1 cellular context compared by ENCODE assay signal in the genomic region with DNA sequence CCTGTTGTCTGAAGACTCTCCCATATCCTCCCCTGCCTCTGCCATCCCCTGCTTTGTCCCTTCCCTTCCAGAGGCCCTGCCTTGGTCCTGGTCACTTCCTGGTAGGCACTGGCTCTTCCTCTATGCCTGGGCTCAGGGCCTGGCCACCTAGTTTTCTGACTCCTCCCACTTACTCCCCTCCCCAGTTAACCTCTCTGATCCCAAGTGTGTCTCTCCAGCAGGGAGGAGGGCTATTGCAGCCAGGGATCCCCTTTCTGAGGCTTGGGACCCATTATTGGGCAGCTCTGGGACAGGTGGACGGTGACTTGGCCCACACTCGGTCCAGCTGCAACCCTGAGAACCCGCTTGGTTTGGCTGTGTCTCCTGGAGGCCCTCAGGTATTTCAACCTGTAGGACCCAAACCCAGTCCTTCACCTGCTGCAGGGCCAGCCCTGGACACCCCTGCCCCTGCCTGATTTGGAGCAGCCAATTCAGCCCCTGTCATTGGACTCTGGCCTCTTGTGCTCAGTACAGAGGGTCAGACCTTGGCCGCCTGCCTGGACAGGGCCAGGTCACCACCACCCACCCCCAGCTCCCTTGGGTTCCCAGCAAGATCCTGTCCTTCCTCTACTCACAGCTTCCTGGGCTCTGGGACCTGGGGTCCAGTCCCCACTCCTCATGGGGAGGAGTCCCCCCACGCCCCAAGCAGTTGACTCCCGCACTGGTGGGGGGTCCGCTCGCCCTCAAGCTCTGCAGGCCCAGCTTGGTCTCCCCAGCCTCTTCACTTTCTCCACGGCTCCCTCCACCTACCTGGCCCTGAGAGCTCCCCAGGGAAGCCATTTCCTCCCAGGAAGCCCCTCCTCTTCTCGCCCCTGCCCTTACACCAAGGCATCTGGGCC.
TF ChIP-seq lines count a peak whose summit lies in the region.

No MANE protein-coding gene starts in this region.

TF ChIP-seq in HepG2, 621 proteins besides CTCF, POLR2A, EP300 and RAD21 (continued from another document and continues in another):
- TF ChIP-seq, protein P1, sequence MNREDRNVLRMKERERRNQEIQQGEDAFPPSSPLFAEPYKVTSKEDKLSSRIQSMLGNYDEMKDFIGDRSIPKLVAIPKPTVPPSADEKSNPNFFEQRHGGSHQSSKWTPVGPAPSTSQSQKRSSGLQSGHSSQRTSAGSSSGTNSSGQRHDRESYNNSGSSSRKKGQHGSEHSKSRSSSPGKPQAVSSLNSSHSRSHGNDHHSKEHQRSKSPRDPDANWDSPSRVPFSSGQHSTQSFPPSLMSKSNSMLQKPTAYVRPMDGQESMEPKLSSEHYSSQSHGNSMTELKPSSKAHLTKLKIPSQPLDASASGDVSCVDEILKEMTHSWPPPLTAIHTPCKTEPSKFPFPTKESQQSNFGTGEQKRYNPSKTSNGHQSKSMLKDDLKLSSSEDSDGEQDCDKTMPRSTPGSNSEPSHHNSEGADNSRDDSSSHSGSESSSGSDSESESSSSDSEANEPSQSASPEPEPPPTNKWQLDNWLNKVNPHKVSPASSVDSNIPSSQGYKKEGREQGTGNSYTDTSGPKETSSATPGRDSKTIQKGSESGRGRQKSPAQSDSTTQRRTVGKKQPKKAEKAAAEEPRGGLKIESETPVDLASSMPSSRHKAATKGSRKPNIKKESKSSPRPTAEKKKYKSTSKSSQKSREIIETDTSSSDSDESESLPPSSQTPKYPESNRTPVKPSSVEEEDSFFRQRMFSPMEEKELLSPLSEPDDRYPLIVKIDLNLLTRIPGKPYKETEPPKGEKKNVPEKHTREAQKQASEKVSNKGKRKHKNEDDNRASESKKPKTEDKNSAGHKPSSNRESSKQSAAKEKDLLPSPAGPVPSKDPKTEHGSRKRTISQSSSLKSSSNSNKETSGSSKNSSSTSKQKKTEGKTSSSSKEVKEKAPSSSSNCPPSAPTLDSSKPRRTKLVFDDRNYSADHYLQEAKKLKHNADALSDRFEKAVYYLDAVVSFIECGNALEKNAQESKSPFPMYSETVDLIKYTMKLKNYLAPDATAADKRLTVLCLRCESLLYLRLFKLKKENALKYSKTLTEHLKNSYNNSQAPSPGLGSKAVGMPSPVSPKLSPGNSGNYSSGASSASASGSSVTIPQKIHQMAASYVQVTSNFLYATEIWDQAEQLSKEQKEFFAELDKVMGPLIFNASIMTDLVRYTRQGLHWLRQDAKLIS (CRISPR knock-in tag; IDR thresholded peaks at IDR 0.05): no peak
- TF ChIP-seq TSC22D2 (CRISPR knock-in tag; IDR thresholded peaks at IDR 0.05; ENCODE audit: borderline replicate concordance) (0 out of 2 replicates have a peak, but pooled peaks have one; percentile 22), RFX5 (IDR thresholded peaks at IDR 0.05; ENCODE audit: low read depth, low read length) (no peak), SIN3A (IDR thresholded peaks at IDR 0.05; ENCODE audit: borderline replicate concordance, low read depth, low read length) (0 out of 2 replicates have a peak, but pooled peaks have one; percentile 37), ZSCAN29 (CRISPR knock-in tag; conservative IDR thresholded peaks at IDR 0.05) (no peak), RXRB (CRISPR knock-in tag; IDR thresholded peaks at IDR 0.05; ENCODE audit: borderline replicate concordance) (peak; percentile 28; the same call in 1 of the 2 replicates), BCL3 (CRISPR knock-in tag; IDR thresholded peaks at IDR 0.05) (no peak), POGZ (CRISPR knock-in tag; IDR thresholded peaks at IDR 0.05) (no peak), SAP130 (CRISPR knock-in tag; IDR thresholded peaks at IDR 0.05; ENCODE audit: low read depth) (peak; percentile 65), ZNF263 (CRISPR knock-in tag; IDR thresholded peaks at IDR 0.05) (0 out of 2 replicates have a peak, but pooled peaks have one; percentile 25), ZNF232 (CRISPR knock-in tag; IDR thresholded peaks at IDR 0.05; ENCODE audit: borderline replicate concordance) (no peak), NCOA1 (CRISPR knock-in tag; IDR thresholded peaks at IDR 0.05) (0 out of 2 replicates have a peak, but pooled peaks have one; percentile 51), FOXC1 (CRISPR knock-in tag; IDR thresholded peaks at IDR 0.05; ENCODE audit: borderline replicate concordance) (no peak), MBNL3 (CRISPR knock-in tag; conservative IDR thresholded peaks at IDR 0.05) (no peak), BRD4 (CRISPR knock-in tag; IDR thresholded peaks at IDR 0.05) (no peak), JARID2 (CRISPR knock-in tag; IDR thresholded peaks at IDR 0.05; ENCODE audit: insufficient replicate concordance) (peak; percentile 49), ZMYM4 (CRISPR knock-in tag; IDR thresholded peaks at IDR 0.05) (peak; percentile 9; the same call in 1 of the 2 replicates), CENPBD1 (CRISPR knock-in tag; IDR thresholded peaks at IDR 0.05; ENCODE audit: borderline replicate concordance, low read depth) (no peak), JUN (CRISPR knock-in tag; IDR thresholded peaks at IDR 0.05) (0 out of 2 replicates have a peak, but pooled peaks have one; percentile 21), MTA1 (CRISPR knock-in tag; IDR thresholded peaks at IDR 0.05; ENCODE audit: borderline replicate concordance) (no peak), SPEN (CRISPR knock-in tag; IDR thresholded peaks at IDR 0.05; ENCODE audit: low read depth) (peak; percentile 37; the same call in 1 of the 2 replicates), ZNF552 (CRISPR knock-in tag; IDR thresholded peaks at IDR 0.05; ENCODE audit: borderline replicate concordance) (no peak), ZNF256 (CRISPR knock-in tag; conservative IDR thresholded peaks at IDR 0.05) (no peak), GABPB1 (CRISPR knock-in tag; IDR thresholded peaks at IDR 0.05) (no peak), ELK4 (CRISPR knock-in tag; IDR thresholded peaks at IDR 0.05; ENCODE audit: borderline replicate concordance) (no peak), YEATS2 (CRISPR knock-in tag; IDR thresholded peaks at IDR 0.05; ENCODE audit: borderline replicate concordance) (no peak), MTA3 (CRISPR knock-in tag; IDR thresholded peaks at IDR 0.05) (no peak), ZBTB7B (CRISPR knock-in tag; IDR thresholded peaks at IDR 0.05) (peak; percentile 47; the same call in 1 of the 2 replicates), MAFF (IDR thresholded peaks at IDR 0.05; ENCODE audit: low read depth, low read length) (no peak), HDAC1 (CRISPR knock-in tag; IDR thresholded peaks at IDR 0.05) (peak; percentile 66), CBX1 (IDR thresholded peaks at IDR 0.05; ENCODE audit: low read depth) (no peak), GFI1 (CRISPR knock-in tag; IDR thresholded peaks at IDR 0.05; ENCODE audit: borderline replicate concordance) (no peak), ATF1 (CRISPR knock-in tag; IDR thresholded peaks at IDR 0.05) (no peak), ZNF672 (CRISPR knock-in tag; IDR thresholded peaks at IDR 0.05) (no peak), ZNF629 (CRISPR knock-in tag; conservative IDR thresholded peaks at IDR 0.05) (no peak), ZNF777 (CRISPR knock-in tag; IDR thresholded peaks at IDR 0.05) (0 out of 2 replicates have a peak, but pooled peaks have one; percentile 5), RARA (CRISPR knock-in tag; IDR thresholded peaks at IDR 0.05) (peak; percentile 59), ZNF720 (CRISPR knock-in tag; IDR thresholded peaks at IDR 0.05) (no peak), RBM39 (IDR thresholded peaks at IDR 0.05; ENCODE audit: low read depth, low read length, poor library complexity, severe bottlenecking) (peak; percentile 24)
- TF ChIP-seq, protein P2, sequence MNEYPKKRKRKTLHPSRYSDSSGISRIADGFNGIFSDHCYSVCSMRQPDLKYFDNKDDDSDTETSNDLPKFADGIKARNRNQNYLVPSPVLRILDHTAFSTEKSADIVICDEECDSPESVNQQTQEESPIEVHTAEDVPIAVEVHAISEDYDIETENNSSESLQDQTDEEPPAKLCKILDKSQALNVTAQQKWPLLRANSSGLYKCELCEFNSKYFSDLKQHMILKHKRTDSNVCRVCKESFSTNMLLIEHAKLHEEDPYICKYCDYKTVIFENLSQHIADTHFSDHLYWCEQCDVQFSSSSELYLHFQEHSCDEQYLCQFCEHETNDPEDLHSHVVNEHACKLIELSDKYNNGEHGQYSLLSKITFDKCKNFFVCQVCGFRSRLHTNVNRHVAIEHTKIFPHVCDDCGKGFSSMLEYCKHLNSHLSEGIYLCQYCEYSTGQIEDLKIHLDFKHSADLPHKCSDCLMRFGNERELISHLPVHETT (CRISPR knock-in tag; conservative IDR thresholded peaks at IDR 0.05): no peak
- TF ChIP-seq, protein P3, sequence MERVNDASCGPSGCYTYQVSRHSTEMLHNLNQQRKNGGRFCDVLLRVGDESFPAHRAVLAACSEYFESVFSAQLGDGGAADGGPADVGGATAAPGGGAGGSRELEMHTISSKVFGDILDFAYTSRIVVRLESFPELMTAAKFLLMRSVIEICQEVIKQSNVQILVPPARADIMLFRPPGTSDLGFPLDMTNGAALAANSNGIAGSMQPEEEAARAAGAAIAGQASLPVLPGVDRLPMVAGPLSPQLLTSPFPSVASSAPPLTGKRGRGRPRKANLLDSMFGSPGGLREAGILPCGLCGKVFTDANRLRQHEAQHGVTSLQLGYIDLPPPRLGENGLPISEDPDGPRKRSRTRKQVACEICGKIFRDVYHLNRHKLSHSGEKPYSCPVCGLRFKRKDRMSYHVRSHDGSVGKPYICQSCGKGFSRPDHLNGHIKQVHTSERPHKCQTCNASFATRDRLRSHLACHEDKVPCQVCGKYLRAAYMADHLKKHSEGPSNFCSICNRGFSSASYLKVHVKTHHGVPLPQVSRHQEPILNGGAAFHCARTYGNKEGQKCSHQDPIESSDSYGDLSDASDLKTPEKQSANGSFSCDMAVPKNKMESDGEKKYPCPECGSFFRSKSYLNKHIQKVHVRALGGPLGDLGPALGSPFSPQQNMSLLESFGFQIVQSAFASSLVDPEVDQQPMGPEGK (CRISPR knock-in tag; IDR thresholded peaks at IDR 0.05): peak; percentile 52; the same call in 1 of the 2 replicates
- TF ChIP-seq, protein P4, sequence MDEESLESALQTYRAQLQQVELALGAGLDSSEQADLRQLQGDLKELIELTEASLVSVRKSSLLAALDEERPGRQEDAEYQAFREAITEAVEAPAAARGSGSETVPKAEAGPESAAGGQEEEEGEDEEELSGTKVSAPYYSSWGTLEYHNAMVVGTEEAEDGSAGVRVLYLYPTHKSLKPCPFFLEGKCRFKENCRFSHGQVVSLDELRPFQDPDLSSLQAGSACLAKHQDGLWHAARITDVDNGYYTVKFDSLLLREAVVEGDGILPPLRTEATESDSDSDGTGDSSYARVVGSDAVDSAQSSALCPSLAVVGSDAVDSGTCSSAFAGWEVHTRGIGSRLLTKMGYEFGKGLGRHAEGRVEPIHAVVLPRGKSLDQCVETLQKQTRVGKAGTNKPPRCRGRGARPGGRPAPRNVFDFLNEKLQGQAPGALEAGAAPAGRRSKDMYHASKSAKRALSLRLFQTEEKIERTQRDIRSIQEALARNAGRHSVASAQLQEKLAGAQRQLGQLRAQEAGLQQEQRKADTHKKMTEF (CRISPR knock-in tag; IDR thresholded peaks at IDR 0.05): peak; percentile 10; the same call in 1 of the 2 replicates
- TF ChIP-seq, protein P5, sequence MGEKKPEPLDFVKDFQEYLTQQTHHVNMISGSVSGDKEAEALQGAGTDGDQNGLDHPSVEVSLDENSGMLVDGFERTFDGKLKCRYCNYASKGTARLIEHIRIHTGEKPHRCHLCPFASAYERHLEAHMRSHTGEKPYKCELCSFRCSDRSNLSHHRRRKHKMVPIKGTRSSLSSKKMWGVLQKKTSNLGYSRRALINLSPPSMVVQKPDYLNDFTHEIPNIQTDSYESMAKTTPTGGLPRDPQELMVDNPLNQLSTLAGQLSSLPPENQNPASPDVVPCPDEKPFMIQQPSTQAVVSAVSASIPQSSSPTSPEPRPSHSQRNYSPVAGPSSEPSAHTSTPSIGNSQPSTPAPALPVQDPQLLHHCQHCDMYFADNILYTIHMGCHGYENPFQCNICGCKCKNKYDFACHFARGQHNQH (CRISPR knock-in tag; IDR thresholded peaks at IDR 0.05): peak; percentile 60; the same call in 1 of the 2 replicates
- TF ChIP-seq, protein P6, sequence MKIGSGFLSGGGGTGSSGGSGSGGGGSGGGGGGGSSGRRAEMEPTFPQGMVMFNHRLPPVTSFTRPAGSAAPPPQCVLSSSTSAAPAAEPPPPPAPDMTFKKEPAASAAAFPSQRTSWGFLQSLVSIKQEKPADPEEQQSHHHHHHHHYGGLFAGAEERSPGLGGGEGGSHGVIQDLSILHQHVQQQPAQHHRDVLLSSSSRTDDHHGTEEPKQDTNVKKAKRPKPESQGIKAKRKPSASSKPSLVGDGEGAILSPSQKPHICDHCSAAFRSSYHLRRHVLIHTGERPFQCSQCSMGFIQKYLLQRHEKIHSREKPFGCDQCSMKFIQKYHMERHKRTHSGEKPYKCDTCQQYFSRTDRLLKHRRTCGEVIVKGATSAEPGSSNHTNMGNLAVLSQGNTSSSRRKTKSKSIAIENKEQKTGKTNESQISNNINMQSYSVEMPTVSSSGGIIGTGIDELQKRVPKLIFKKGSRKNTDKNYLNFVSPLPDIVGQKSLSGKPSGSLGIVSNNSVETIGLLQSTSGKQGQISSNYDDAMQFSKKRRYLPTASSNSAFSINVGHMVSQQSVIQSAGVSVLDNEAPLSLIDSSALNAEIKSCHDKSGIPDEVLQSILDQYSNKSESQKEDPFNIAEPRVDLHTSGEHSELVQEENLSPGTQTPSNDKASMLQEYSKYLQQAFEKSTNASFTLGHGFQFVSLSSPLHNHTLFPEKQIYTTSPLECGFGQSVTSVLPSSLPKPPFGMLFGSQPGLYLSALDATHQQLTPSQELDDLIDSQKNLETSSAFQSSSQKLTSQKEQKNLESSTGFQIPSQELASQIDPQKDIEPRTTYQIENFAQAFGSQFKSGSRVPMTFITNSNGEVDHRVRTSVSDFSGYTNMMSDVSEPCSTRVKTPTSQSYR (CRISPR knock-in tag; IDR thresholded peaks at IDR 0.05; ENCODE audit: borderline replicate concordance): 0 out of 2 replicates have a peak, but pooled peaks have one; percentile 3
